In the genomic region with DNA sequence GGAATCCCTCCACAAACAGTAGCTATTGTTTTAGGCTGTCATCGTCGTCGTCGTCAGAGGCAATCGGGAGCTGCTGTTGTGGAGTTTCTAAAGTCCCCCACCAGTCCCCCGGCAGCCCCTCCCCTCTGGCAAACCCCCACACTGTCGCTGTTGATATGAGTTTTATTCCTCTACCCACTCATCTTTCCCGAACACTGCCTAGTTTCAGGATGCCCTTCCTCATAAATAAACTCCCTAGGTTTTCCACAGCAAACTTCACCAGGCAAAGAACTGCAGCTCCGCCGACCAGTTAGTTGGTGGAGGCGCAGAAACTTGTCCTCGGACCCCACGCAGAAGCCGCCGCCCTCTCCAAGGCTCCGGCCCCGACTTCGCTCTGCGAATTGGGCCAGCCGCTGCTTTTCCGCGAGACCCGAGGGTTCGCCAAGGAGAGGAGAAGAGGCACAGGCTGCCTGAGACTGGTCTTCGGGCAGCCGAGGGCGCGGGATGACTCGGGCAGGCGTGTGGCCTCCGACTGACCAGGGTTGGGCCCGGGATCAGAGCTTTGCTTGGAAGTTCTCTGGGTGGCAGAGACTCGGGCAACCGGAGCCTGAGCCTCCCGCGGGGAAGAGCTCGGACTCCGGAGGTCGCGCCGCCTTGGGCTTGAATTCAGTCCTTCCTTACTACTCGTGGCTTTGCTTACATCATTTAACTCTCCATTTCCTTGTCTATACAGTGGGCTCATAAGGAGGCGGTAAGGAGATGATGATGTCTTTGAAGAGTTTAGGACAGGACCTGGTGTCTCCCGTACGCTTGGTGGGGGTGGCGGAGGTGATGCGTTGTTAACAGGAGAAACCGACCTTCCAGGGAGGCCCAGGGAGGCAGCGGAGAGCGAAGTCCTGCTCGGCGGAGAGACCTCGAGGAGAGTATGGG, we compare ENCODE assay signal across 1 cellular context.
TF ChIP-seq lines count a peak whose summit lies in the region.

No MANE protein-coding gene starts in this region.

TF ChIP-seq in GM12878, 131 proteins besides CTCF, POLR2A, EP300 and RAD21:
- TF ChIP-seq SUZ12 (IDR thresholded peaks at IDR 0.05; ENCODE audit: unreplicated experiment): peak; percentile 5
- TF ChIP-seq, protein P1, sequence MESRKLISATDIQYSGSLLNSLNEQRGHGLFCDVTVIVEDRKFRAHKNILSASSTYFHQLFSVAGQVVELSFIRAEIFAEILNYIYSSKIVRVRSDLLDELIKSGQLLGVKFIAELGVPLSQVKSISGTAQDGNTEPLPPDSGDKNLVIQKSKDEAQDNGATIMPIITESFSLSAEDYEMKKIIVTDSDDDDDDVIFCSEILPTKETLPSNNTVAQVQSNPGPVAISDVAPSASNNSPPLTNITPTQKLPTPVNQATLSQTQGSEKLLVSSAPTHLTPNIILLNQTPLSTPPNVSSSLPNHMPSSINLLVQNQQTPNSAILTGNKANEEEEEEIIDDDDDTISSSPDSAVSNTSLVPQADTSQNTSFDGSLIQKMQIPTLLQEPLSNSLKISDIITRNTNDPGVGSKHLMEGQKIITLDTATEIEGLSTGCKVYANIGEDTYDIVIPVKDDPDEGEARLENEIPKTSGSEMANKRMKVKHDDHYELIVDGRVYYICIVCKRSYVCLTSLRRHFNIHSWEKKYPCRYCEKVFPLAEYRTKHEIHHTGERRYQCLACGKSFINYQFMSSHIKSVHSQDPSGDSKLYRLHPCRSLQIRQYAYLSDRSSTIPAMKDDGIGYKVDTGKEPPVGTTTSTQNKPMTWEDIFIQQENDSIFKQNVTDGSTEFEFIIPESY (IDR thresholded peaks at IDR 0.05): no peak
